Comparison of ENCODE assay signal across 1 cellular context in genomic region chr17:29699283-29699682, GRCh38.
TF ChIP-seq lines count a peak whose summit lies in the region.

No MANE protein-coding gene starts in this region.

TF ChIP-seq in HepG2, 621 proteins besides CTCF, POLR2A, EP300 and RAD21 (continued from another document):
- TF ChIP-seq ZNF20 (CRISPR knock-in tag; IDR thresholded peaks at IDR 0.05) = no peak
- no peak for TF ChIP-seq RFXANK (CRISPR knock-in tag; IDR thresholded peaks at IDR 0.05)
- TF ChIP-seq ZSCAN25 (CRISPR knock-in tag; IDR thresholded peaks at IDR 0.05) = no peak
- TF ChIP-seq, protein P1, sequence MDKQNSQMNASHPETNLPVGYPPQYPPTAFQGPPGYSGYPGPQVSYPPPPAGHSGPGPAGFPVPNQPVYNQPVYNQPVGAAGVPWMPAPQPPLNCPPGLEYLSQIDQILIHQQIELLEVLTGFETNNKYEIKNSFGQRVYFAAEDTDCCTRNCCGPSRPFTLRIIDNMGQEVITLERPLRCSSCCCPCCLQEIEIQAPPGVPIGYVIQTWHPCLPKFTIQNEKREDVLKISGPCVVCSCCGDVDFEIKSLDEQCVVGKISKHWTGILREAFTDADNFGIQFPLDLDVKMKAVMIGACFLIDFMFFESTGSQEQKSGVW (CRISPR knock-in tag; IDR thresholded peaks at IDR 0.05; ENCODE audit: borderline replicate concordance) = no peak
- TF ChIP-seq HNRNPK (IDR thresholded peaks at IDR 0.05; ENCODE audit: low read depth, low read length, poor library complexity, severe bottlenecking) = no peak
- TF ChIP-seq ZNF616 (CRISPR knock-in tag; IDR thresholded peaks at IDR 0.05; ENCODE audit: low read depth) = no peak
- TF ChIP-seq THAP11 (CRISPR knock-in tag; IDR thresholded peaks at IDR 0.05) = no peak
- no peak for TF ChIP-seq STAT5B (CRISPR knock-in tag; IDR thresholded peaks at IDR 0.05)
